Comparison of ENCODE assay signal across 10 cellular contexts in genomic region chr3:52892290-52892624, GRCh38. TPM values are rescaled to one million over a fixed set of nuclear protein-coding genes. Genes with fewer than 3 reads are reported as not detected.
DNase-seq lines count a peak whose midpoint lies in the region; ATAC-seq, FAIRE-seq and TF ChIP-seq lines count a peak whose summit lies in the region.
"Had no signal": no experiment of that assay in that cellular context is flagged by ENCODE, and none has a peak within 500 bp of the region (broad histone marks: within the 10 kb centered on the region; RNA-seq: fewer than 3 reads in every experiment).

No MANE protein-coding gene starts in this region.

- peak overlapping the region; percentile 68 for H3K27ac ChIP-seq in HepG2 (ENCODE audit: extremely low read length, insufficient read depth, low read length)
- H3K27ac ChIP-seq in suprapubic skin = peak overlapping the region; percentile 61
- H3K27ac ChIP-seq in neuronal stem cell (replicated peaks; ENCODE audit: low read length) = no peak overlapping the region

- H3K9ac ChIP-seq in HepG2 (ENCODE audit: insufficient read depth, low read depth, low read length) (no peak overlapping the region), neuronal stem cell (ENCODE audit: low read depth, low read length, poor library complexity) (no peak overlapping the region)

- no peak for TF ChIP-seq EP300 in HepG2 (IDR thresholded peaks at IDR 0.05; ENCODE audit: low read depth in 2 of 2, low read length in 2 of 2)
- TF ChIP-seq EP300 in HepG2 (CRISPR knock-in tag; IDR thresholded peaks at IDR 0.05; ENCODE audit: borderline replicate concordance) = no peak
- TF ChIP-seq EP300 in suprapubic skin (IDR thresholded peaks at IDR 0.05) = no peak

- peak overlapping the region; percentile 91 for H3K27ac Mint-ChIP-seq in activated CD4-positive, alpha-beta T cell treated with anti-CD3 and anti-CD28 coated beads for 36 hours
- peak overlapping the region; percentile 90 to 96 for H3K27ac Mint-ChIP-seq in T-cell

- no peaks in the 10 kb centered on the region for H3K27me3 Mint-ChIP-seq in activated CD4-positive, alpha-beta T cell treated with anti-CD3 and anti-CD28 coated beads for 36 hours
- no peaks in the 10 kb centered on the region for H3K27me3 Mint-ChIP-seq in T-cell

- H3K14ac ChIP-seq in neuronal stem cell (ENCODE audit: low read length) = no peak overlapping the region

- H3K23ac ChIP-seq in neuronal stem cell (ENCODE audit: low read depth, low read length, poor library complexity) = no peak overlapping the region

- no peak overlapping the region for H3K4ac ChIP-seq in neuronal stem cell (ENCODE audit: low read length)

- no peak overlapping the region for H2BK5ac ChIP-seq in neuronal stem cell (ENCODE audit: low read length)

- no peak overlapping the region for H3K4me3 ChIP-seq in HepG2 (replicated peaks in 1 of 3; ENCODE audit: insufficient read depth in 1 of 3, low read depth in 2 of 3, low read length in 3 of 3)
- peak overlapping the region; percentile 6 for H3K4me3 ChIP-seq in suprapubic skin
- no peak overlapping the region for H3K4me3 ChIP-seq in neuronal stem cell (ENCODE audit: low read length in 2 of 2)

- no peaks in the 10 kb centered on the region for H3K27me3 ChIP-seq in HepG2 (ENCODE audit: control insufficient read depth in 1 of 2, insufficient read depth in 2 of 2, low read length in 2 of 2)
- no peaks in the 10 kb centered on the region for H3K27me3 ChIP-seq in suprapubic skin
- no peaks in the 10 kb centered on the region for H3K27me3 ChIP-seq in neuronal stem cell (ENCODE audit: control insufficient read depth in 3 of 3, insufficient read depth in 3 of 3, low read depth in 1 of 3, low read length in 3 of 3)

- H3K9me3 ChIP-seq in HepG2 (ENCODE audit: low read length) (no peaks in the 10 kb centered on the region), suprapubic skin (no peaks in the 10 kb centered on the region), neuronal stem cell (replicated peaks in 1 of 2; ENCODE audit: control insufficient read depth in 2 of 2, insufficient read depth in 1 of 2, low read depth in 1 of 2, low read length in 2 of 2) (no peaks in the 10 kb centered on the region)

- no peak overlapping the region for H2BK15ac ChIP-seq in neuronal stem cell (ENCODE audit: low read length)

- TF ChIP-seq POLR2A in HepG2 (IDR thresholded peaks at IDR 0.05; ENCODE audit: insufficient read depth in 1 of 2, low read depth in 2 of 2, low read length in 2 of 2) (no peak), suprapubic skin (IDR thresholded peaks at IDR 0.05) (no peak)

- no peaks in the 10 kb centered on the region for H4K20me1 ChIP-seq in HepG2 (ENCODE audit: insufficient read depth, low read length)

- no peak overlapping the region for H2AFZ ChIP-seq in HepG2 (ENCODE audit: low read length)
- no peak overlapping the region for H2AFZ ChIP-seq in neuronal stem cell (ENCODE audit: low read length)

- peaks cover 12% of the 10 kb centered on the region for H3K79me2 ChIP-seq in HepG2 (ENCODE audit: insufficient read depth, low read length)

- no peak for TF ChIP-seq CTCF in HepG2 (CRISPR knock-in tag; IDR thresholded peaks at IDR 0.05)
- TF ChIP-seq CTCF in suprapubic skin (IDR thresholded peaks at IDR 0.05) = no peak
- TF ChIP-seq CTCF in GM10248 (IDR thresholded peaks at IDR 0.05; ENCODE audit: control extremely low read depth, extremely low read depth, low read depth, missing control alignments) = no peak

- H4K8ac ChIP-seq in neuronal stem cell (ENCODE audit: low read depth, low read length) = no peak overlapping the region

- POLR2A ChIA-PET in activated CD4-positive, alpha-beta T cell treated with anti-CD3 and anti-CD28 coated beads for 36 hours (lab: Charles Lee) = no interaction called here
- POLR2A ChIA-PET in T-cell (lab: Charles Lee) (interaction anchor here in 1 of 2 donors (0.6 kb wide), 1 partner anchor 12 kb away, joined by 3 read pairs; no protein-coding TSS in a partner anchor), HepG2 (lab: Yijun Ruan, JAX) (no interaction called here), GM10248 (lab: Yijun Ruan, JAX) (interaction anchor here (0.5 to 0.6 kb wide), 2 partner anchors 12 to 343 kb away, joined by 3 read pairs; no protein-coding TSS in a partner anchor)

- intact Hi-C loops in activated CD4-positive, alpha-beta T cell treated with anti-CD3 and anti-CD28 coated beads for 36 hours (cut with DNase I, micrococcal nuclease) = loop anchor here (5.0 to 10.0 kb wide), 6 partner anchors 40 to 993 kb away; partner anchors contain the start of genes ACTR8 (in 1 of the 2), DCP1A (in 1 of the 2), GLT8D1 (in 1 of the 2) and SPCS1 (in 1 of the 2)
- intact Hi-C loops in HepG2 (cut with micrococcal nuclease; ENCODE audit: unreplicated experiment) = loop anchor here (5.0 kb wide), 1 partner anchor 40 kb away; no protein-coding TSS in a partner anchor

- no TSS peak for BruUV-seq in HepG2 (replicated peaks; lab: Mats Ljungman, UMichigan)

- in situ Hi-C loops in HepG2 (cut with HindIII; ENCODE audit: extremely low pct_ligation_motif_present, low pct_unique_long_range_greater_than_20kb) = no loop called here

- peaks cover 2% of the 10 kb centered on the region for H3K79me1 ChIP-seq in neuronal stem cell (ENCODE audit: low read depth, low read length)

- no peak for FAIRE-seq in HepG2 (lab: Jason Lieb, UNC)
- FAIRE-seq: bronchial epithelial cell had no signal

- peak overlapping the region; percentile 47 for H3K4me2 ChIP-seq in HepG2 (ENCODE audit: low read depth, low read length)
- no peak overlapping the region for H3K4me2 ChIP-seq in neuronal stem cell (ENCODE audit: insufficient read depth, low read length, poor library complexity, severe bottlenecking)

- no peak overlapping the region for H2AK5ac ChIP-seq in neuronal stem cell (ENCODE audit: low read depth, low read length)

- H3K36me3 ChIP-seq in HepG2 (replicated peaks in 1 of 2; ENCODE audit: control insufficient read depth in 1 of 2, insufficient read depth in 2 of 2, low read length in 2 of 2) (no peaks in the 10 kb centered on the region; a peak in 1 of 5 replicates), suprapubic skin (no peaks in the 10 kb centered on the region), neuronal stem cell (replicated peaks in 1 of 2; ENCODE audit: control insufficient read depth in 2 of 2, insufficient read depth in 2 of 2, low read length in 2 of 2) (peaks cover 2 to 4% of the 10 kb centered on the region in 2 donors)

- no peak overlapping the region for H3K4me3 Mint-ChIP-seq in activated CD4-positive, alpha-beta T cell treated with anti-CD3 and anti-CD28 coated beads for 36 hours
- H3K4me3 Mint-ChIP-seq in T-cell = peak overlapping the region; percentile 74 to 85 (median 81)

- peaks cover 3% of the 10 kb centered on the region for H3K36me3 Mint-ChIP-seq in activated CD4-positive, alpha-beta T cell treated with anti-CD3 and anti-CD28 coated beads for 36 hours (ENCODE audit: low read depth)
- peaks cover 6% of the 10 kb centered on the region for H3K36me3 Mint-ChIP-seq in T-cell

- DNase-seq in activated CD4-positive, alpha-beta T cell treated with anti-CD3 and anti-CD28 coated beads for 36 hours = no peak
- no peak for DNase-seq in activated CD4-positive, alpha-beta T cell treated with anti-CD3 and anti-CD28 coated beads for 4 hours
- no peak for DNase-seq in T-cell
- no peak for DNase-seq in HepG2 (ENCODE audit: low spot score)
- DNase-seq in suprapubic skin (ENCODE audit: low spot score in 2 of 2) = no peak
- DNase-seq in COLO668 (lab: John Stamatoyannopoulos, UW; ENCODE audit: unreplicated experiment) = no peak
- DNase-seq in neuronal stem cell (ENCODE audit: low spot score) = no peak
- DNase-seq in GM10248 (ENCODE audit: extremely low spot score) = no peak
- DNase-seq: ACHN had no signal

- WGBS in HepG2 (ENCODE audit: low lambda C conversion rate) = 76% methylated on average over 5 of the region's 5 CpGs
- 64% methylated on average over 5 of the region's 5 CpGs for WGBS in suprapubic skin
- WGBS in neuronal stem cell (ENCODE audit: extremely low coverage in 2 of 2, insufficient read length in 2 of 2, insufficient replicate concordance in 1 of 2), 2 donors = no CpG with 5 or more reads among the region's 5 CpGs

- no peaks in the 10 kb centered on the region for H3K9me3 Mint-ChIP-seq in activated CD4-positive, alpha-beta T cell treated with anti-CD3 and anti-CD28 coated beads for 36 hours (ENCODE audit: low read depth)
- H3K9me3 Mint-ChIP-seq in T-cell = no peaks in the 10 kb centered on the region

- H4K91ac ChIP-seq in neuronal stem cell (ENCODE audit: low read depth, low read length, poor library complexity) = no peak overlapping the region

- peaks cover 71% of the 10 kb centered on the region for H3K4me1 Mint-ChIP-seq in activated CD4-positive, alpha-beta T cell treated with anti-CD3 and anti-CD28 coated beads for 36 hours
- H3K4me1 Mint-ChIP-seq in T-cell = peaks cover 59 to 78% (median 71%) of the 10 kb centered on the region in 3 donors

- no peak overlapping the region for H3K18ac ChIP-seq in neuronal stem cell (ENCODE audit: low read length)

- CTCF ChIA-PET in activated CD4-positive, alpha-beta T cell treated with anti-CD3 and anti-CD28 coated beads for 36 hours (lab: Charles Lee) = interaction anchor here (0.7 to 1.5 kb wide), 4 partner anchors 13 to 180 kb away, joined by 3 to 5 read pairs (median 3); no protein-coding TSS in a partner anchor
- CTCF ChIA-PET in T-cell (lab: Charles Lee) = interaction anchor here in 1 of 2 donors (1.1 to 2.0 kb wide), 6 partner anchors 11 to 181 kb away, joined by 3 to 8 read pairs (median 6); partner anchors contain the start of gene NEK4
- CTCF ChIA-PET in HepG2 (lab: Yijun Ruan, JAX; ENCODE audit: low intra/inter-chr PET ratio, low total read pairs) = no interaction called here
- CTCF ChIA-PET in GM10248 (lab: Yijun Ruan, JAX) = interaction anchor here (1.6 to 5.3 kb wide), 2 partner anchors 12 to 39 kb away, joined by 5 to 39 read pairs; no protein-coding TSS in a partner anchor

- H3K4me1 ChIP-seq in HepG2 (ENCODE audit: insufficient read depth, low read length) (peaks cover 60% of the 10 kb centered on the region), suprapubic skin (peaks cover 59% of the 10 kb centered on the region), neuronal stem cell (ENCODE audit: control insufficient read depth in 2 of 2, insufficient read depth in 1 of 2, low read depth in 1 of 2, low read length in 2 of 2) (peaks cover 4 to 6% of the 10 kb centered on the region in 2 donors)

- TF ChIP-seq RAD21 in HepG2 (CRISPR knock-in tag; IDR thresholded peaks at IDR 0.05) = no peak

- no peak overlapping the region for H2BK120ac ChIP-seq in neuronal stem cell (ENCODE audit: low read depth, low read length)

- H2BK12ac ChIP-seq in neuronal stem cell (ENCODE audit: low read length) = no peak overlapping the region

- ATAC-seq in activated CD4-positive, alpha-beta T cell treated with anti-CD3 and anti-CD28 coated beads for 36 hours = no peak
- ATAC-seq in T-cell (replicated peaks in 1 of 4) (no peak), HepG2 (no peak)

RNA-seq across cellular contexts. Expression of gene STIMATE, which starts 5.1 kb away (rescaled TPM):
- 10 to 100 TPM; 12.0 to 17.1 TPM for total RNA-seq in activated CD4-positive, alpha-beta T cell treated with anti-CD3 and anti-CD28 coated beads for 36 hours
- total RNA-seq in T-cell (10 to 100 TPM; 37.3 to 61.8 (median 52.9) TPM), HepG2 (2016; rRNA removed; fragmentation: Illumina TruSeq; extraction: Trizol) (8.7 and 11.7 TPM in 2 replicates), suprapubic skin (10 to 100 TPM; 15.9 to 25.7 (median 19.3) TPM)
- 18.2 and 18.6 TPM in 2 replicates for total RNA-seq in HepG2 (2016; cell fraction: cytosol; rRNA removed; fragmentation: Illumina TruSeq; extraction: Trizol; ENCODE audit: low read depth)
- 7.4 and 13.2 TPM in 2 replicates for total RNA-seq in HepG2 (2016; cell fraction: insoluble cytoplasmic fraction; rRNA removed; fragmentation: Illumina TruSeq; extraction: Trizol)
- total RNA-seq in HepG2 (2016; cell fraction: membrane; rRNA removed; fragmentation: Illumina TruSeq; extraction: Trizol) = 22.9 and 26.2 TPM in 2 replicates
- 6.8 and 12.1 TPM in 2 replicates for total RNA-seq in HepG2 (2016; cell fraction: nucleus; rRNA removed; fragmentation: Illumina TruSeq; extraction: Trizol)
- 5.7 and 6.2 TPM in 2 replicates for polyA plus RNA-seq in HepG2 (2011; rRNA removed)
- polyA plus RNA-seq in HepG2 (2011; cell fraction: cytosol; rRNA removed) = 6.4 and 6.8 TPM in 2 replicates
- 27.8 and 29.6 TPM in 2 replicates for polyA plus RNA-seq in HepG2 (2011; cell fraction: nucleus; rRNA removed)
- polyA plus RNA-seq in HepG2 (2012) = 5.6 and 5.9 TPM in 2 replicates
- polyA plus RNA-seq in HepG2 (2016; cell fraction: cytosol; fragmentation: Illumina TruSeq; extraction: Trizol; ENCODE audit: low read depth) = 28.0 and 29.6 TPM in 2 replicates
- polyA plus RNA-seq in HepG2 (2016; cell fraction: insoluble cytoplasmic fraction; fragmentation: Illumina TruSeq; extraction: Trizol; ENCODE audit: low read depth) = 8.4 and 9.2 TPM in 2 replicates
- 25.4 and 30.7 TPM in 2 replicates for polyA plus RNA-seq in HepG2 (2016; cell fraction: membrane; fragmentation: Illumina TruSeq; extraction: Trizol; ENCODE audit: low read depth)
- polyA plus RNA-seq in HepG2 (2016; cell fraction: nucleus; fragmentation: Illumina TruSeq; extraction: Trizol; ENCODE audit: insufficient read depth, low read depth) = 12.9 and 17.4 TPM in 2 replicates
- 11.7 and 11.8 TPM in 2 replicates for polyA minus RNA-seq in HepG2 (2011; rRNA and poly(A)+ RNA removed; ENCODE audit: low replicate concordance)
- polyA minus RNA-seq in HepG2 (2011; cell fraction: cytosol; rRNA and poly(A)+ RNA removed) = 6.1 and 8.6 TPM in 2 replicates
- 5.3 and 7.9 TPM in 2 replicates for polyA minus RNA-seq in HepG2 (2011; cell fraction: nucleus; rRNA and poly(A)+ RNA removed)
- polyA plus RNA-seq in neuronal stem cell (2013, experiment 1 of 2) = 11.6 TPM
- 11.8 TPM for polyA plus RNA-seq in neuronal stem cell (2013, experiment 2 of 2)

RNA-seq across cellular contexts. Expression of gene MUSTN1, which starts 57.4 kb away (rescaled TPM):
- 1 to 10 TPM in 1 of 2 experiments, not detected in 1; 2.8 TPM for total RNA-seq in activated CD4-positive, alpha-beta T cell treated with anti-CD3 and anti-CD28 coated beads for 36 hours
- total RNA-seq in T-cell (10 to 100 TPM in 1 of 5 donors, 1 to 10 TPM in 4; 1.6 to 10.2 (median 4.1) TPM), HepG2 (2016; rRNA removed; fragmentation: Illumina TruSeq; extraction: Trizol) (1.3 and 1.4 TPM in 2 replicates), suprapubic skin (10 to 100 TPM in 2 of 4 donors, 1 to 10 TPM in 2; 1.6 to 14.5 (median 8.3) TPM)
- 1.1 TPM in 1 of 2 replicates, not detected in the other for total RNA-seq in HepG2 (2016; cell fraction: cytosol; rRNA removed; fragmentation: Illumina TruSeq; extraction: Trizol; ENCODE audit: low read depth)
- total RNA-seq in HepG2 (2016; cell fraction: insoluble cytoplasmic fraction; rRNA removed; fragmentation: Illumina TruSeq; extraction: Trizol) = 1.8 and 2.0 TPM in 2 replicates
- total RNA-seq in HepG2 (2016; cell fraction: membrane; rRNA removed; fragmentation: Illumina TruSeq; extraction: Trizol) = 0.62 and 1.3 TPM in 2 replicates
- 1.5 and 1.8 TPM in 2 replicates for total RNA-seq in HepG2 (2016; cell fraction: nucleus; rRNA removed; fragmentation: Illumina TruSeq; extraction: Trizol)
- 0.60 and 0.84 TPM in 2 replicates for polyA plus RNA-seq in HepG2 (2011; rRNA removed)
- 0.46 and 0.76 TPM in 2 replicates for polyA plus RNA-seq in HepG2 (2011; cell fraction: cytosol; rRNA removed)
- polyA plus RNA-seq in HepG2 (2011; cell fraction: nucleus; rRNA removed) = 8.5 TPM in 2 replicates
- polyA plus RNA-seq in HepG2 (2012) = 0.59 and 1.6 TPM in 2 replicates
- polyA plus RNA-seq in HepG2 (2016; cell fraction: cytosol; fragmentation: Illumina TruSeq; extraction: Trizol; ENCODE audit: low read depth) = 0.95 and 1.2 TPM in 2 replicates
- polyA plus RNA-seq in HepG2 (2016; cell fraction: insoluble cytoplasmic fraction; fragmentation: Illumina TruSeq; extraction: Trizol; ENCODE audit: low read depth) = 1.7 and 2.2 TPM in 2 replicates
- 0.33 and 0.93 TPM in 2 replicates for polyA plus RNA-seq in HepG2 (2016; cell fraction: membrane; fragmentation: Illumina TruSeq; extraction: Trizol; ENCODE audit: low read depth)
- polyA plus RNA-seq in HepG2 (2016; cell fraction: nucleus; fragmentation: Illumina TruSeq; extraction: Trizol; ENCODE audit: insufficient read depth, low read depth) = 4.6 and 6.7 TPM in 2 replicates
- polyA minus RNA-seq in HepG2 (2011; rRNA and poly(A)+ RNA removed; ENCODE audit: low replicate concordance) = 0.54 TPM in 1 of 2 replicates, not detected in the other
- not detected in 2 replicates for polyA minus RNA-seq in HepG2 (2011; cell fraction: cytosol; rRNA and poly(A)+ RNA removed)
- polyA minus RNA-seq in HepG2 (2011; cell fraction: nucleus; rRNA and poly(A)+ RNA removed) = not detected in 2 replicates
- polyA plus RNA-seq in neuronal stem cell (2013, experiment 1 of 2) = 10.7 TPM
- polyA plus RNA-seq in neuronal stem cell (2013, experiment 2 of 2) = 10.5 TPM
- total RNA-seq: bronchial epithelial cell had no signal
